ENCODE assay signal across 21 cellular contexts in the genomic region with DNA sequence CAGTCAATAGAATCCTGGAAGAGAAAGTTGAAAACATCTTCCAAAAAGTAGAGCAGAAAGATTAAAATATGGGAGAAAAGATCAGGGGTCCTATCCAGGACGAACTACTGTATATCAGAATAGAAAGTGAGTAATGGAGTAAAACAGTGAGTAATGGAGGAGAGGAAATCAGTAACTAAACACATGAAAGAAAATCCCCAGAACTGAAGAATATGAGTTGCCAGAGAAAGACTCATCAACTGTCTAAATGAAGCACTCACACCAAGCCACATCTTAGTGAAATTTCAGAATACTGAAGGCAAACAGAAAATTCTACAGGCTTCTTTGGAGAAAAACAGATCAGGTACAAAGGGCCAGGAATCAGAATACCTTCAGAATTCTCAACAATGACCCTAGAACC. TPM values are rescaled to one million over a fixed set of nuclear protein-coding genes. Genes with fewer than 3 reads are reported as not detected.
A peak's percentile ranks its signal among the peaks of the same experiment; 100 is the strongest.
DNase-seq lines count a peak whose midpoint lies in the region; ATAC-seq lines count a peak whose summit lies in the region.
"Had no signal": no experiment of that assay in that cellular context is flagged by ENCODE, and none has a peak within 500 bp of the region (broad histone marks: within the 10 kb centered on the region; RNA-seq: fewer than 3 reads in every experiment).

No MANE protein-coding gene starts in this region.

- peak; percentile 58 to 75 for ATAC-seq in activated CD4-positive, CD25-positive, alpha-beta regulatory T cell treated with anti-CD3 and anti-CD28 coated beads, Interleukin-2, amount 50 U/mL, for 24 hours
- ATAC-seq in activated T-cell treated with anti-CD3 and anti-CD28 coated beads, Interleukin-2, amount 50 U/mL, for 4 hours: peak; percentile 87 to 90
- peak; percentile 70 for ATAC-seq in stimulated activated naive CD8-positive, alpha-beta T cell treated with anti-CD3 and anti-CD28 coated beads, Interleukin-15, amount 100 ng/mL, for 72 hours
- no peak for ATAC-seq in GM19035 (IDR thresholded peaks at IDR 0.05; ENCODE audit: unreplicated experiment)
- ATAC-seq: HCT116 had no signal

- no peak for DNase-seq in activated CD4-positive, CD25-positive, alpha-beta regulatory T cell (lab: John Stamatoyannopoulos, UW)
- DNase-seq in activated T-cell treated with anti-CD3 and anti-CD28 coated beads, Interleukin-2, amount 50 U/mL, for 4 hours: no peak
- no peak for DNase-seq in activated T-cell treated with anti-CD3 and anti-CD28 coated beads for 4 hours
- no peak for DNase-seq in activated naive CD8-positive, alpha-beta T cell treated with anti-CD3 and anti-CD28 coated beads for 36 hours
- DNase-seq in stimulated activated naive CD8-positive, alpha-beta T cell treated with anti-CD3 and anti-CD28 coated beads, Interleukin-15, amount 100 ng/mL, for 72 hours: no peak
- DNase-seq: ACHN, BE2C, Calu3, DMS153, DND-41, MM.1S, NCI-H2029, NCI-H446, NCI-H524 treated with DMSO at 0.1 percent for 48 hours, NCI-H774 had no signal

- H3K27me3 Mint-ChIP-seq in activated T-cell treated with anti-CD3 and anti-CD28 coated beads, Interleukin-2, amount 50 U/mL, for 4 hours (ENCODE audit: low read depth): peaks cover 18% of the 10 kb centered on the region
- peaks cover 27% of the 10 kb centered on the region for H3K27me3 Mint-ChIP-seq in activated naive CD8-positive, alpha-beta T cell treated with anti-CD3 and anti-CD28 coated beads for 36 hours
- H3K27me3 Mint-ChIP-seq in stimulated activated naive CD8-positive, alpha-beta T cell treated with anti-CD3 and anti-CD28 coated beads, Interleukin-15, amount 100 ng/mL, for 72 hours: peaks cover 30% of the 10 kb centered on the region

- H3K36me3 Mint-ChIP-seq in activated T-cell treated with anti-CD3 and anti-CD28 coated beads, Interleukin-2, amount 50 U/mL, for 4 hours (ENCODE audit: insufficient read depth): no peaks in the 10 kb centered on the region
- peaks cover 2% of the 10 kb centered on the region for H3K36me3 Mint-ChIP-seq in activated naive CD8-positive, alpha-beta T cell treated with anti-CD3 and anti-CD28 coated beads for 36 hours
- H3K36me3 Mint-ChIP-seq: CD14-positive monocyte had no signal

- H3K4me1 Mint-ChIP-seq in activated T-cell treated with anti-CD3 and anti-CD28 coated beads, Interleukin-2, amount 50 U/mL, for 4 hours (ENCODE audit: low read depth): peaks cover 7% of the 10 kb centered on the region
- peaks cover 9% of the 10 kb centered on the region for H3K4me1 Mint-ChIP-seq in activated naive CD8-positive, alpha-beta T cell treated with anti-CD3 and anti-CD28 coated beads for 36 hours
- H3K4me1 Mint-ChIP-seq in stimulated activated naive CD8-positive, alpha-beta T cell treated with anti-CD3 and anti-CD28 coated beads, Interleukin-15, amount 100 ng/mL, for 72 hours: peaks cover 8% of the 10 kb centered on the region
- H3K4me1 Mint-ChIP-seq: CD14-positive monocyte had no signal

- H3K4me3 Mint-ChIP-seq in activated T-cell treated with anti-CD3 and anti-CD28 coated beads, Interleukin-2, amount 50 U/mL, for 4 hours: no peak overlapping the region
- no peak overlapping the region for H3K4me3 Mint-ChIP-seq in activated naive CD8-positive, alpha-beta T cell treated with anti-CD3 and anti-CD28 coated beads for 36 hours
- no peak overlapping the region for H3K4me3 Mint-ChIP-seq in stimulated activated naive CD8-positive, alpha-beta T cell treated with anti-CD3 and anti-CD28 coated beads, Interleukin-15, amount 100 ng/mL, for 72 hours
- H3K4me3 Mint-ChIP-seq: CD14-positive monocyte had no signal

- H3K9me3 Mint-ChIP-seq in activated T-cell treated with anti-CD3 and anti-CD28 coated beads, Interleukin-2, amount 50 U/mL, for 4 hours: peaks cover 30% of the 10 kb centered on the region
- peaks cover 25% of the 10 kb centered on the region for H3K9me3 Mint-ChIP-seq in activated naive CD8-positive, alpha-beta T cell treated with anti-CD3 and anti-CD28 coated beads for 36 hours
- peaks cover 23 to 45% of the 10 kb centered on the region in 2 donors for H3K9me3 Mint-ChIP-seq in stimulated activated naive CD8-positive, alpha-beta T cell treated with anti-CD3 and anti-CD28 coated beads, Interleukin-15, amount 100 ng/mL, for 72 hours

- H3K27ac Mint-ChIP-seq in activated naive CD8-positive, alpha-beta T cell treated with anti-CD3 and anti-CD28 coated beads for 36 hours: peak overlapping the region; percentile 16
- no peak overlapping the region for H3K27ac Mint-ChIP-seq in stimulated activated naive CD8-positive, alpha-beta T cell treated with anti-CD3 and anti-CD28 coated beads, Interleukin-15, amount 100 ng/mL, for 72 hours
- H3K27ac Mint-ChIP-seq: CD14-positive monocyte, IgD-negative memory B cell had no signal

RNA-seq across cellular contexts. Expression of a gene that starts 14.9 kb away (rescaled TPM):
- 1 to 10 TPM; 1.9 to 4.8 (median 3.9) TPM for total RNA-seq in activated T-cell treated with anti-CD3 and anti-CD28 coated beads, Interleukin-2, amount 50 U/mL, for 4 hours
- total RNA-seq in activated naive CD8-positive, alpha-beta T cell treated with anti-CD3 and anti-CD28 coated beads for 36 hours: not detected
- total RNA-seq: Calu3, H4 had no signal

RNA-seq across cellular contexts. Expression of a gene that starts 43.3 kb away (rescaled TPM):
- total RNA-seq in activated T-cell treated with anti-CD3 and anti-CD28 coated beads, Interleukin-2, amount 50 U/mL, for 4 hours: 10 to 100 TPM in 2 of 3 donors, 1 to 10 TPM in 1; 1.8 to 52.4 (median 27.0) TPM
- total RNA-seq in activated naive CD8-positive, alpha-beta T cell treated with anti-CD3 and anti-CD28 coated beads for 36 hours: not detected
- total RNA-seq: Calu3, H4 had no signal
